9 cellular contexts compared by ENCODE assay signal in the genomic region with DNA sequence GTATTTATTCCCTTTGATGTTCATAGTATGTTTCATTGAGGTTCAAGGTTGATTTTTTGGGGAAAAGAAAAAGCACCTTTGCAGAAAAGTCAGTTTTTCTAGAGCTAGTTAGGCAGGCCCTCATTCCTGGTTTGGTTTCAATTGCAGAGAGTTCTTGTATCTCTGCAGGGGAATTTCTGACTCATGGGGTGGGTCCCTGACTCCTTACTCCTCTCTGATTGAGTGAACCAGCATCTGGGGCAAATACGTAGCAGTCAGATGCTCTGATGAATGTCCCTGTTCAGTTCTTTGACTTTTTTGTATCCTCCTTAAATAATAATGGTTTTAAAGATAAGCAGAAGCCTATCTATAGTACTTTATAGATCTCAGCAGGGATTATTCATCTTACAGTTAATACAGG. TPM values are rescaled to one million over a fixed set of nuclear protein-coding genes. Genes with fewer than 3 reads are reported as not detected.
DNase-seq lines count a peak whose midpoint lies in the region; ATAC-seq and TF ChIP-seq lines count a peak whose summit lies in the region.
"Had no signal": no experiment of that assay in that cellular context is flagged by ENCODE, and none has a peak within 500 bp of the region (broad histone marks: within the 10 kb centered on the region; RNA-seq: fewer than 3 reads in every experiment).

No MANE protein-coding gene starts in this region.

- H3K4me3 ChIP-seq in epithelial cell of esophagus (ENCODE audit: low read length): no peak overlapping the region

- intact Hi-C loops in cardiac septum (cut with DNase I): no loop called here

- DNase-seq in ELR (ENCODE audit: low read depth): peak; percentile 82
- DNase-seq in NCI-H226: peak; percentile 85
- peak; percentile 86 for DNase-seq in epithelial cell of esophagus (ENCODE audit: low read depth)
- peak; percentile 71 for DNase-seq in stimulated activated CD4-positive, alpha-beta T cell treated with anti-CD3 and anti-CD28 coated beads, Interleukin-1b, Interleukin-23, amount 100 ng/mL, for 48 hours
- DNase-seq in cerebellar nuclear complex (lab: John Stamatoyannopoulos, UW): no peak
- no peak for DNase-seq in germinal center (ENCODE audit: low spot score)
- no peak for DNase-seq in cardiac septum (ENCODE audit: low spot score)
- DNase-seq: NCI-H345 had no signal

- TF ChIP-seq CTCF in epithelial cell of esophagus (IDR thresholded peaks at IDR 0.05; ENCODE audit: insufficient read depth, low read depth, low read length, missing control alignments): no peak

- ATAC-seq in HG03025 (IDR thresholded peaks at IDR 0.05; ENCODE audit: low FRiP score, unreplicated experiment): no peak

RNA-seq across cellular contexts. Expression of gene NCR3LG1, which starts 7.7 kb away (rescaled TPM):
- total RNA-seq in cardiac septum: 2.0 TPM

RNA-seq across cellular contexts. Expression of gene KCNJ11, which starts 44.6 kb away (rescaled TPM):
- 9.8 TPM for total RNA-seq in cardiac septum

Comparison
In these comparisons a context has a peak if more than half of its experiments do, and no peak if none do; other contexts are left out.
1. DNase-seq: peak in ELR (single experiment), NCI-H226 (single experiment), epithelial cell of esophagus (single experiment) and stimulated activated CD4-positive, alpha-beta T cell treated with anti-CD3 and anti-CD28 coated beads, Interleukin-1b, Interleukin-23, amount 100 ng/mL, for 48 hours (single experiment); none in cerebellar nuclear complex (0 of 2), germinal center (single experiment) and cardiac septum (single experiment).